In genomic region chr2:43265006-43265770, GRCh38 we compare ENCODE assay signal across 13 cellular contexts. TPM values are rescaled to one million over a fixed set of nuclear protein-coding genes. Genes with fewer than 3 reads are reported as not detected.
A peak's percentile ranks its signal among the peaks of the same experiment; 100 is the strongest.
DNase-seq lines count a peak whose midpoint lies in the region; ATAC-seq and TF ChIP-seq lines count a peak whose summit lies in the region.
"Had no signal": no experiment of that assay in that cellular context is flagged by ENCODE, and none has a peak within 500 bp of the region (broad histone marks: within the 10 kb centered on the region; RNA-seq: fewer than 3 reads in every experiment).

No MANE protein-coding gene starts in this region.

- no peaks in the 10 kb centered on the region for H3K27me3 ChIP-seq in thyroid gland

- peak overlapping the region; percentile 94 for H3K27ac Mint-ChIP-seq in nephron progenitor cell
- peak overlapping the region in 1 of 2 donors; percentile 44 for H3K27ac Mint-ChIP-seq in activated naive CD4-positive, alpha-beta T cell treated with anti-CD3 and anti-CD28 coated beads, Interleukin-2, amount 50 U/mL, for 72 hours
- H3K27ac Mint-ChIP-seq: CD8-positive, alpha-beta T cell had no signal

- peaks cover 2% of the 10 kb centered on the region for H3K27me3 Mint-ChIP-seq in nephron progenitor cell (ENCODE audit: low read depth, poor library complexity)

- ATAC-seq in GM19035 (IDR thresholded peaks at IDR 0.05; ENCODE audit: unreplicated experiment) (no peak), HG02623 (IDR thresholded peaks at IDR 0.05; ENCODE audit: unreplicated experiment) (no peak)
- ATAC-seq in activated naive CD4-positive, alpha-beta T cell treated with anti-CD3 and anti-CD28 coated beads, Interleukin-2, amount 50 U/mL, for 72 hours: no peak
- ATAC-seq: activated T-cell treated with anti-CD3 and anti-CD28 coated beads, Interleukin-2, amount 50 U/mL, for 4 hours; CD8-positive, alpha-beta T cell; left lobe of liver had no signal

- no peak overlapping the region for H3K4me3 Mint-ChIP-seq in nephron progenitor cell
- H3K4me3 Mint-ChIP-seq: CD8-positive, alpha-beta T cell had no signal

- DNase-seq in amniotic epithelial cell (ENCODE audit: low read depth) (peak; percentile 72), fibroblast of the conjunctiva (ENCODE audit: low read depth) (peak; percentile 33), nephron progenitor cell (no peak), thyroid gland (peak; percentile 46 to 49), NCI-H1105 treated with DMSO at 0.1 percent for 48 hours (lab: John Stamatoyannopoulos, UW) (no peak)
- DNase-seq in activated naive CD4-positive, alpha-beta T cell treated with anti-CD3 and anti-CD28 coated beads, Interleukin-2, amount 50 U/mL, for 72 hours (ENCODE audit: low spot score in 2 of 2): no peak
- DNase-seq: activated T-cell treated with anti-CD3 and anti-CD28 coated beads, Interleukin-2, amount 50 U/mL, for 4 hours; CD8-positive, alpha-beta T cell; NCI-H774; retina had no signal

- peaks cover 54% of the 10 kb centered on the region for H3K4me1 Mint-ChIP-seq in nephron progenitor cell

- intact Hi-C loops in thyroid gland (cut with DNase I): no loop called here

- H3K27ac ChIP-seq in thyroid gland: peak overlapping the region; percentile 92 to 95 (median 93)

- 32 to 42% methylated on average over 14 of the region's 14 CpGs for WGBS in thyroid gland, 2 donors

- H3K9me3 ChIP-seq in thyroid gland: no peaks in the 10 kb centered on the region

- H3K36me3 Mint-ChIP-seq in nephron progenitor cell (ENCODE audit: low read depth): peaks cover 10% of the 10 kb centered on the region
- no peaks in the 10 kb centered on the region for H3K36me3 Mint-ChIP-seq in activated naive CD4-positive, alpha-beta T cell treated with anti-CD3 and anti-CD28 coated beads, Interleukin-2, amount 50 U/mL, for 72 hours

- no peaks in the 10 kb centered on the region for H3K9me3 Mint-ChIP-seq in nephron progenitor cell
- H3K9me3 Mint-ChIP-seq in activated naive CD4-positive, alpha-beta T cell treated with anti-CD3 and anti-CD28 coated beads, Interleukin-2, amount 50 U/mL, for 72 hours: no peaks in the 10 kb centered on the region
- H3K9me3 Mint-ChIP-seq: activated T-cell treated with anti-CD3 and anti-CD28 coated beads, Interleukin-2, amount 50 U/mL, for 4 hours; CD8-positive, alpha-beta T cell had no signal

- no peak for TF ChIP-seq CTCF in nephron progenitor cell (IDR thresholded peaks at IDR 0.05)
- TF ChIP-seq CTCF in thyroid gland (IDR thresholded peaks at IDR 0.05): no peak

- TF ChIP-seq POLR2A in thyroid gland (IDR thresholded peaks at IDR 0.05): no peak

- no peaks in the 10 kb centered on the region for H3K36me3 ChIP-seq in thyroid gland

- H3K4me3 ChIP-seq in thyroid gland (replicated peaks in 1 of 3): no peak overlapping the region

- H3K4me1 ChIP-seq in thyroid gland: peaks cover 55 to 62% of the 10 kb centered on the region in 2 donors

RNA-seq across cellular contexts. Expression of gene ZFP36L2, which starts 38.8 kb away (rescaled TPM):
- total RNA-seq in thyroid gland: 100 to 1,000 TPM; 146 to 287 (median 172) TPM
- 10 to 100 TPM; 27.3 to 70.4 TPM for total RNA-seq in activated naive CD4-positive, alpha-beta T cell treated with anti-CD3 and anti-CD28 coated beads, Interleukin-2, amount 50 U/mL, for 72 hours

Comparison
In these comparisons a context has a peak if more than half of its experiments do, and no peak if none do; other contexts are left out.
1. DNase-seq: peak in amniotic epithelial cell (single experiment), fibroblast of the conjunctiva (single experiment) and thyroid gland (2 of 2); none in nephron progenitor cell (single experiment), NCI-H1105 treated with DMSO at 0.1 percent for 48 hours (single experiment) and activated naive CD4-positive, alpha-beta T cell treated with anti-CD3 and anti-CD28 coated beads, Interleukin-2, amount 50 U/mL, for 72 hours (0 of 2).